ENCODE assay signal across 14 cellular contexts in the genomic region with DNA sequence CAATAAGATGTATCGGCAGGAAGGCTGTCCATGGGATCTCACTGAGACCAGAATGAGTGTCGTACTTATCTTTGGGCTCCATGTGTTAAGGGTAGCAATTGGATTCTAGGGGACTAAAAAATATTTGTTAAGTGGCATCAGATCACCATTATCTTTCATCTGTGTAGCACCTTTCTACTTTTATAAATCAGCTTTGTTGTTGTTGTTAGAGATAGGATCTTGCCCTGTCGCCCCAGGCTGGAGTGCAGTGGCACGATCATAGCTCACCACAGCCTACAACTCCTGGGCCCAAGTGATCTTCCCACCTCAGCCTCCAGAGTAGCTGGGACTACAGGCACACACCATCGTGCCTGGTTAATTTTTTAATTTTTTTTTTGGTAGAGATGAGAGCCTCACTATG.
DNase-seq lines count a peak whose midpoint lies in the region; ATAC-seq and TF ChIP-seq lines count a peak whose summit lies in the region.
"Had no signal": no experiment of that assay in that cellular context is flagged by ENCODE, and none has a peak within 500 bp of the region (broad histone marks: within the 10 kb centered on the region; RNA-seq: fewer than 3 reads in every experiment).

No MANE protein-coding gene starts in this region.

- peak overlapping the region; percentile 70; the same call in 1 of the 2 replicates for H3K4me2 ChIP-seq in BLaER1
- peak overlapping the region; percentile 61 for H3K4me2 ChIP-seq in Karpas-422 (ENCODE audit: low read depth, low read length, poor library complexity, severe bottlenecking)
- H3K4me2 ChIP-seq in mesendoderm (ENCODE audit: low read length), result no peak overlapping the region
- no peak overlapping the region for H3K4me2 ChIP-seq in parathyroid adenoma (ENCODE audit: low read length)

- no peaks in the 10 kb centered on the region for H3K79me1 ChIP-seq in mesendoderm (ENCODE audit: low read length)

- no peak overlapping the region for H3K27ac ChIP-seq in BLaER1
- peak overlapping the region; percentile 95 for H3K27ac ChIP-seq in Karpas-422 (ENCODE audit: low read length)
- H3K27ac ChIP-seq in mesendoderm (ENCODE audit: low read depth, low read length), result no peak overlapping the region
- no peak overlapping the region for H3K27ac ChIP-seq in parathyroid adenoma
- H3K27ac ChIP-seq: GM23248 had no signal

- no peak overlapping the region for H3K4ac ChIP-seq in mesendoderm (ENCODE audit: low read depth, low read length)

- H2BK15ac ChIP-seq in mesendoderm (replicated peaks; ENCODE audit: low read depth), result no peak overlapping the region

- H3K27me3 ChIP-seq in BLaER1 (no peaks in the 10 kb centered on the region), Karpas-422 (ENCODE audit: low read length) (no peaks in the 10 kb centered on the region), mesendoderm (ENCODE audit: insufficient read depth, low read length, poor library complexity) (no peaks in the 10 kb centered on the region), parathyroid adenoma (ENCODE audit: control insufficient read depth, insufficient read depth, low read length) (no peaks in the 10 kb centered on the region)
- H3K27me3 ChIP-seq: BE2C had no signal

- H3K9me3 ChIP-seq in BLaER1 (peaks cover 10% of the 10 kb centered on the region), Karpas-422 (ENCODE audit: low read length) (no peaks in the 10 kb centered on the region), parathyroid adenoma (ENCODE audit: control insufficient read depth, low read length) (no peaks in the 10 kb centered on the region)
- H3K9me3 ChIP-seq: BE2C, HAP-1 had no signal

- H3K4me1 ChIP-seq in BLaER1, result peaks cover 23% of the 10 kb centered on the region
- peaks cover 95% of the 10 kb centered on the region for H3K4me1 ChIP-seq in Karpas-422 (ENCODE audit: low read length)
- H3K4me1 ChIP-seq in mesendoderm (ENCODE audit: control insufficient read depth, low read depth, low read length), result no peaks in the 10 kb centered on the region
- H3K4me1 ChIP-seq in parathyroid adenoma, result no peaks in the 10 kb centered on the region
- H3K4me1 ChIP-seq: HAP-1 had no signal

- H3K4me3 ChIP-seq in BLaER1, result no peak overlapping the region
- peak overlapping the region; percentile 37; the same call in 1 of the 2 replicates for H3K4me3 ChIP-seq in Karpas-422 (ENCODE audit: low read length)
- no peak overlapping the region for H3K4me3 ChIP-seq in mesendoderm (ENCODE audit: low read length)
- H3K4me3 ChIP-seq in parathyroid adenoma (ENCODE audit: low read depth, low read length), result no peak overlapping the region
- H3K4me3 ChIP-seq: GM12878, GM23248, HAP-1 had no signal

- H3K79me2 ChIP-seq in Karpas-422 (ENCODE audit: low read length) (no peaks in the 10 kb centered on the region), mesendoderm (ENCODE audit: control insufficient read depth, insufficient read depth, low read length) (no peaks in the 10 kb centered on the region), parathyroid adenoma (no peaks in the 10 kb centered on the region)

- H3K56ac ChIP-seq in mesendoderm (ENCODE audit: low read length), result no peak overlapping the region

- WGBS in mesendoderm (ENCODE audit: extremely low coverage, insufficient coverage, low lambda C conversion rate), result no CpG with 5 or more reads among the region's 5 CpGs

- no peak overlapping the region for H2AFZ ChIP-seq in Karpas-422 (ENCODE audit: low read length)
- peak overlapping the region; percentile 38 for H2AFZ ChIP-seq in parathyroid adenoma
- H2AFZ ChIP-seq: GM23248 had no signal

- H4K20me1 ChIP-seq in BLaER1, result no peaks in the 10 kb centered on the region
- H4K20me1 ChIP-seq in Karpas-422 (ENCODE audit: insufficient read depth, low read depth, low read length), result no peaks in the 10 kb centered on the region

- no peak overlapping the region; the same call in 1 of the 2 replicates for H3K9ac ChIP-seq in BLaER1
- peak overlapping the region; percentile 71 for H3K9ac ChIP-seq in Karpas-422 (ENCODE audit: low read length)
- no peak overlapping the region for H3K9ac ChIP-seq in mesendoderm (ENCODE audit: low read length)
- H3K9ac ChIP-seq in parathyroid adenoma, result no peak overlapping the region
- H3K9ac ChIP-seq: GM23248 had no signal

- H4K5ac ChIP-seq in mesendoderm (ENCODE audit: low read length), result no peak overlapping the region

- no peaks in the 10 kb centered on the region for H3K9me2 ChIP-seq in Karpas-422 (replicated peaks; ENCODE audit: insufficient read depth, low read length)

- TF ChIP-seq CTCF in parathyroid adenoma (IDR thresholded peaks at IDR 0.05), result no peak

- H3K23ac ChIP-seq in mesendoderm (ENCODE audit: low read length), result no peak overlapping the region

- no peaks in the 10 kb centered on the region for H3K36me3 ChIP-seq in BLaER1
- H3K36me3 ChIP-seq in Karpas-422 (ENCODE audit: insufficient read depth, low read length), result no peaks in the 10 kb centered on the region
- H3K36me3 ChIP-seq in mesendoderm (ENCODE audit: control insufficient read depth, insufficient read depth, low read length), result no peaks in the 10 kb centered on the region
- H3K36me3 ChIP-seq in parathyroid adenoma (ENCODE audit: control insufficient read depth, insufficient read depth, low read length), result no peaks in the 10 kb centered on the region
- H3K36me3 ChIP-seq: BE2C, HAP-1 had no signal

- no peak overlapping the region for H2AK5ac ChIP-seq in mesendoderm (ENCODE audit: low read length)

- H2BK120ac ChIP-seq in mesendoderm (ENCODE audit: low read depth, low read length), result no peak overlapping the region

- peak; percentile 40 for DNase-seq in Karpas-422
- DNase-seq in mesendoderm, result no peak
- no peak for DNase-seq in stimulated activated naive CD4-positive, alpha-beta T cell treated with Interleukin-2 at 50 U/mL for 16 hours (lab: John Stamatoyannopoulos, UW)
- no peak for DNase-seq in D341Med (ENCODE audit: low spot score)
- DNase-seq: BE2C; CD4-positive, alpha-beta memory T cell; DND-41; EL; GM23248 had no signal

- no peak overlapping the region for H2BK5ac ChIP-seq in mesendoderm (ENCODE audit: low read length)

- no peak overlapping the region for H4K8ac ChIP-seq in mesendoderm (ENCODE audit: low read depth, low read length)

- ATAC-seq in HG02885 (IDR thresholded peaks at IDR 0.05; ENCODE audit: poor library complexity, unreplicated experiment), result no peak
- ATAC-seq: GM12878 had no signal

- peak overlapping the region; percentile 29 for H3K18ac ChIP-seq in mesendoderm (ENCODE audit: low read length)

Comparison
In these comparisons a context has a peak if more than half of its experiments do, and no peak if none do; other contexts are left out.
1. H3K4me2 ChIP-seq: peak in BLaER1 (single experiment) and Karpas-422 (single experiment); none in mesendoderm (single experiment) and parathyroid adenoma (single experiment).